In genomic region chr5:157816682-157817268, GRCh38 we compare ENCODE assay signal across 9 cellular contexts. TPM values are rescaled to one million over a fixed set of nuclear protein-coding genes. Genes with fewer than 3 reads are reported as not detected.
A peak's percentile ranks its signal among the peaks of the same experiment; 100 is the strongest.
DNase-seq lines count a peak whose midpoint lies in the region; TF ChIP-seq lines count a peak whose summit lies in the region.
"Had no signal": no experiment of that assay in that cellular context is flagged by ENCODE, and none has a peak within 500 bp of the region (broad histone marks: within the 10 kb centered on the region; RNA-seq: fewer than 3 reads in every experiment).

No MANE protein-coding gene starts in this region.

- peak; percentile 25 for DNase-seq in NCI-H1436 (lab: John Stamatoyannopoulos, UW)
- DNase-seq in NCI-H1436 treated with DMSO at 0.1 percent for 48 hours (lab: John Stamatoyannopoulos, UW): no peak
- DNase-seq in NAMALWA (ENCODE audit: low spot score): peak; percentile 64
- DNase-seq in dorsolateral prefrontal cortex: no peak
- DNase-seq in retinal pigment epithelial cell (ENCODE audit: low read depth): no peak
- DNase-seq in islet precursor cell: no peak
- DNase-seq in MG63: no peak
- no peak for DNase-seq in NCI-H128 (lab: John Stamatoyannopoulos, UW; ENCODE audit: unreplicated experiment)
- DNase-seq: DMS153 had no signal

- no peaks in the 10 kb centered on the region for H3K9me3 ChIP-seq in MG63

- TF ChIP-seq CTCF in dorsolateral prefrontal cortex (IDR thresholded peaks at IDR 0.05 in 54 of 56, conservative IDR thresholded peaks at IDR 0.05 in 2 of 56; ENCODE audit: low read depth in 1 of 56, partially characterized antibody in 56 of 56): peak; percentile 45 to 90 (median 70)
- TF ChIP-seq CTCF in retinal pigment epithelial cell (conservative IDR thresholded peaks at IDR 0.05; ENCODE audit: low read depth, low read length): peak; percentile 37

- no peak overlapping the region for H3K4me3 ChIP-seq in dorsolateral prefrontal cortex
- H3K4me3 ChIP-seq in retinal pigment epithelial cell (ENCODE audit: low read length): no peak overlapping the region
- no peak overlapping the region for H3K4me3 ChIP-seq in MG63

- intact Hi-C loops in dorsolateral prefrontal cortex (cut with DNase I): loop anchor here in 1 of 2 donors (2.0 kb wide), 1 partner anchor 178 kb away; no protein-coding TSS in a partner anchor

- no peak overlapping the region for H3K27ac ChIP-seq in dorsolateral prefrontal cortex

- H3K27me3 ChIP-seq in dorsolateral prefrontal cortex (no peaks in the 10 kb centered on the region), MG63 (no peaks in the 10 kb centered on the region)

- H3K36me3 ChIP-seq in MG63: peaks cover 47% of the 10 kb centered on the region

RNA-seq across cellular contexts. Expression of gene CLINT1, which starts 42.2 kb away (rescaled TPM):
- 10 to 100 TPM; 30.7 to 54.6 (median 40.7) TPM for total RNA-seq in dorsolateral prefrontal cortex
- 137 and 502 TPM in 2 replicates for total RNA-seq in MG63 (2014; rRNA removed; shearing (Covaris generic); ENCODE audit: low replicate concordance)

Comparison
In these comparisons a context has a peak if more than half of its experiments do, and no peak if none do; other contexts are left out.
1. DNase-seq: peak in NCI-H1436 (single experiment) and NAMALWA (single experiment); none in NCI-H1436 treated with DMSO at 0.1 percent for 48 hours (single experiment), dorsolateral prefrontal cortex (0 of 10), retinal pigment epithelial cell (single experiment), islet precursor cell (single experiment), MG63 (single experiment) and NCI-H128 (single experiment).